In genomic region chr2:175864131-175864728, GRCh38 we compare ENCODE assay signal across 14 cellular contexts.
DNase-seq lines count a peak whose midpoint lies in the region; FAIRE-seq and TF ChIP-seq lines count a peak whose summit lies in the region.
"Had no signal": no experiment of that assay in that cellular context is flagged by ENCODE, and none has a peak within 500 bp of the region (broad histone marks: within the 10 kb centered on the region; RNA-seq: fewer than 3 reads in every experiment).

No MANE protein-coding gene starts in this region.

- H3K27me3 ChIP-seq in H1 (replicated peaks in 1 of 4; ENCODE audit: control insufficient read depth in 3 of 4, extremely low read depth in 1 of 4, insufficient read depth in 3 of 4, low read length in 3 of 4) (no peaks in the 10 kb centered on the region), neural cell (ENCODE audit: insufficient read depth, low read depth, low read length) (no peaks in the 10 kb centered on the region)

- no peak overlapping the region for H4K8ac ChIP-seq in H1 (ENCODE audit: extremely low read depth, insufficient read depth, low read length)

- CTCF ChIA-PET in Calu3 (lab: Charles Lee) = no interaction called here
- CTCF ChIA-PET in H1 (lab: Charles Lee; ENCODE audit: partially characterized antibody) = interaction anchor here (0.6 to 1.4 kb wide), 4 partner anchors 10 to 671 kb away, joined by 3 to 4 read pairs (median 3); no protein-coding TSS in a partner anchor

- no peak overlapping the region for H4K5ac ChIP-seq in H1 (ENCODE audit: insufficient read length, low read depth, low read length)

- no peaks in the 10 kb centered on the region for H3K79me2 ChIP-seq in H1 (ENCODE audit: control insufficient read depth in 1 of 2, insufficient read depth in 2 of 2, low read length in 2 of 2)
- no peaks in the 10 kb centered on the region for H3K79me2 ChIP-seq in neural cell (replicated peaks; ENCODE audit: insufficient read depth, low read length)

- H3K27me3 Mint-ChIP-seq in Calu3 (ENCODE audit: unreplicated experiment) (peaks cover 16% of the 10 kb centered on the region), HFFc6 (ENCODE audit: insufficient read depth) (peaks cover 7% of the 10 kb centered on the region)
- H3K27me3 Mint-ChIP-seq in activated CD4-positive, alpha-beta T cell treated with anti-CD3 and anti-CD28 coated beads, Interleukin-2, amount 10 ng/mL, durations not matched to agents 24 days and 14 days = peaks cover 1% of the 10 kb centered on the region

- POLR2A ChIA-PET in H1 (lab: Charles Lee; ENCODE audit: partially characterized antibody) = no interaction called here

- no peaks in the 10 kb centered on the region for H3K9me3 Mint-ChIP-seq in Calu3 (ENCODE audit: low read depth, unreplicated experiment)
- no peaks in the 10 kb centered on the region for H3K9me3 Mint-ChIP-seq in HFFc6
- H3K9me3 Mint-ChIP-seq in activated CD4-positive, alpha-beta T cell treated with anti-CD3 and anti-CD28 coated beads, Interleukin-2, amount 10 ng/mL, durations not matched to agents 24 days and 14 days = no peaks in the 10 kb centered on the region

- no peak for TF ChIP-seq EP300 in H1 (IDR thresholded peaks at IDR 0.05; ENCODE audit: borderline replicate concordance in 1 of 2, low read depth in 2 of 2, low read length in 2 of 2)
- no peak for TF ChIP-seq EP300 in neural cell (conservative IDR thresholded peaks at IDR 0.05; ENCODE audit: poor library complexity, severe bottlenecking)

- FAIRE-seq in H1 (lab: Jason Lieb, UNC) = no peak

- no peak overlapping the region for H3K56ac ChIP-seq in H1 (replicated peaks; ENCODE audit: insufficient read length, low read depth, low read length)

- H3K4me1 ChIP-seq in H1 (replicated peaks in 1 of 4; ENCODE audit: control insufficient read depth in 3 of 4, insufficient read depth in 4 of 4, low read length in 3 of 4) = no peaks in the 10 kb centered on the region

- TF ChIP-seq RAD21 in H1 (IDR thresholded peaks at IDR 0.05 in 1 of 2, conservative IDR thresholded peaks at IDR 0.05 in 1 of 2; ENCODE audit: low read depth in 2 of 2, low read length in 2 of 2) = peak in 1 of 2 experiments; percentile 23; a peak in 1 of 4 replicates
- TF ChIP-seq RAD21 in neural cell (conservative IDR thresholded peaks at IDR 0.05) = no peak

- TF ChIP-seq CTCF in Calu3 (IDR thresholded peaks at IDR 0.05; ENCODE audit: unreplicated experiment) = no peak
- TF ChIP-seq CTCF in HFFc6 (IDR thresholded peaks at IDR 0.05) = no peak
- peak in 2 of 3 experiments; percentile 23 to 28; a peak in 3 of 4 replicates for TF ChIP-seq CTCF in H1 (IDR thresholded peaks at IDR 0.05; ENCODE audit: control extremely low read depth in 1 of 3, insufficient read depth in 1 of 3, low read depth in 1 of 3, low read length in 3 of 3)
- peak; percentile 9 for TF ChIP-seq CTCF in neural cell (IDR thresholded peaks at IDR 0.05; ENCODE audit: poor library complexity, severe bottlenecking)

- H3K4ac ChIP-seq in H1 (replicated peaks; ENCODE audit: insufficient read length, low read depth, low read length) = no peak overlapping the region

- H2AFZ ChIP-seq in H1 (ENCODE audit: low read length) (no peak overlapping the region), neural cell (ENCODE audit: low read depth, low read length) (no peak overlapping the region)

- no peak overlapping the region for H3K14ac ChIP-seq in H1 (ENCODE audit: insufficient read length)

- no peak overlapping the region for H3K9ac ChIP-seq in H1 (replicated peaks in 1 of 4; ENCODE audit: extremely low read depth in 1 of 4, low read depth in 3 of 4, low read length in 3 of 4)
- H3K9ac ChIP-seq in neural cell (ENCODE audit: low read length) = no peak overlapping the region

- H3K23me2 ChIP-seq in H1 (ENCODE audit: low read depth, low read length) = no peaks in the 10 kb centered on the region

- H2BK20ac ChIP-seq in H1 (ENCODE audit: low read length) = no peak overlapping the region

- no peaks in the 10 kb centered on the region for H3K9me2 ChIP-seq in neural cell (ENCODE audit: insufficient read depth, low read length)

- peak; percentile 10 for DNase-seq in Calu3
- no peak for DNase-seq in HFFc6
- DNase-seq in H1 (ENCODE audit: low read depth in 1 of 2, low spot score in 2 of 2) = no peak
- DNase-seq in globus pallidus (ENCODE audit: low spot score) = no peak
- no peak for DNase-seq in activated CD4-positive, alpha-beta T cell treated with anti-CD3 and anti-CD28 coated beads, Interleukin-2, amount 10 ng/mL, durations not matched to agents 24 days and 14 days
- no peak for DNase-seq in A172 (ENCODE audit: low spot score)
- DNase-seq: ACHN; CD4-positive, CD25-positive, alpha-beta regulatory T cell; DMS79; NCI-H1092; NCI-H1694; NCI-H526 treated with DMSO at 0.1 percent for 48 hours; T-cell had no signal

- no peak overlapping the region for H3K23ac ChIP-seq in H1 (ENCODE audit: insufficient read length)

- no peaks in the 10 kb centered on the region for H3K36me3 ChIP-seq in H1 (ENCODE audit: control insufficient read depth in 2 of 4, insufficient read depth in 4 of 4, low read length in 3 of 4)
- no peaks in the 10 kb centered on the region for H3K36me3 ChIP-seq in neural cell (ENCODE audit: insufficient read depth, low read length)

- no peaks in the 10 kb centered on the region for H3F3A ChIP-seq in neural cell (ENCODE audit: insufficient read depth, low read length, poor library complexity, severe bottlenecking)

- H2BK5ac ChIP-seq in H1 (ENCODE audit: low read depth, low read length) = no peak overlapping the region

- H3K36me3 Mint-ChIP-seq in Calu3 (ENCODE audit: insufficient read depth, unreplicated experiment) (no peaks in the 10 kb centered on the region), HFFc6 (ENCODE audit: low read depth) (no peaks in the 10 kb centered on the region)
- no peaks in the 10 kb centered on the region for H3K36me3 Mint-ChIP-seq in activated CD4-positive, alpha-beta T cell treated with anti-CD3 and anti-CD28 coated beads, Interleukin-2, amount 10 ng/mL, durations not matched to agents 24 days and 14 days (ENCODE audit: low read depth)
- H3K36me3 Mint-ChIP-seq: CD4-positive, CD25-positive, alpha-beta regulatory T cell; T-cell had no signal

- no peak for TF ChIP-seq POLR2A in H1 (IDR thresholded peaks at IDR 0.05; ENCODE audit: control extremely low read depth in 1 of 2, low read depth in 2 of 2, low read length in 2 of 2)

- intact Hi-C loops in Calu3 (cut with micrococcal nuclease; ENCODE audit: unreplicated experiment) = no loop called here
- intact Hi-C loops in activated CD4-positive, alpha-beta T cell treated with anti-CD3 and anti-CD28 coated beads, Interleukin-2, amount 10 ng/mL, durations not matched to agents 24 days and 14 days (cut with micrococcal nuclease) = no loop called here

- no peak overlapping the region for H2AK5ac ChIP-seq in H1 (ENCODE audit: low read depth, low read length)

- H3K27ac ChIP-seq in H1 (ENCODE audit: low read depth, low read length) (no peak overlapping the region), neural cell (ENCODE audit: low read length) (no peak overlapping the region)

- H2BK12ac ChIP-seq in H1 (ENCODE audit: low read depth, low read length) = 0 out of 2 replicates have a peak overlapping the region, but pooled peaks have one; percentile 19

- no peak overlapping the region for H3K4me3 ChIP-seq in H1 (ENCODE audit: extremely low read depth in 1 of 4, insufficient read depth in 2 of 4, low read depth in 3 of 4, low read length in 4 of 4)
- H3K4me3 ChIP-seq in neural cell (ENCODE audit: low read length) = no peak overlapping the region

- H3K4me1 Mint-ChIP-seq in Calu3 (ENCODE audit: low read depth, unreplicated experiment) (no peaks in the 10 kb centered on the region), HFFc6 (ENCODE audit: low read depth) (peaks cover 4% of the 10 kb centered on the region; the same call in 1 of the 2 replicates)
- no peaks in the 10 kb centered on the region for H3K4me1 Mint-ChIP-seq in activated CD4-positive, alpha-beta T cell treated with anti-CD3 and anti-CD28 coated beads, Interleukin-2, amount 10 ng/mL, durations not matched to agents 24 days and 14 days
- H3K4me1 Mint-ChIP-seq: CD4-positive, CD25-positive, alpha-beta regulatory T cell; T-cell had no signal

- no TSS peak for BruUV-seq in Calu3 (replicated peaks; lab: Mats Ljungman, UMichigan)

- 78% methylated on average over 7 of the region's 7 CpGs; no CpG with 5 or more reads in 1 of the 2 experiments for WGBS in H1 (ENCODE audit: extremely low coverage in 1 of 2, insufficient coverage in 1 of 2, insufficient read length in 1 of 2, insufficient replicate concordance in 2 of 2, low coverage in 1 of 2, low lambda C conversion rate in 2 of 2, missing lambda C conversion rate in 1 of 2), 2 experiments

- H3K27ac Mint-ChIP-seq in Calu3 (ENCODE audit: unreplicated experiment) = no peak overlapping the region
- H3K27ac Mint-ChIP-seq in HFFc6 = no peak overlapping the region
- no peak overlapping the region for H3K27ac Mint-ChIP-seq in activated CD4-positive, alpha-beta T cell treated with anti-CD3 and anti-CD28 coated beads, Interleukin-2, amount 10 ng/mL, durations not matched to agents 24 days and 14 days
- H3K27ac Mint-ChIP-seq: CD4-positive, CD25-positive, alpha-beta regulatory T cell; T-cell had no signal

- H3K4me3 Mint-ChIP-seq in Calu3 (ENCODE audit: low read depth, unreplicated experiment) (no peak overlapping the region), HFFc6 (peak overlapping the region; percentile 54; the same call in 1 of the 2 replicates)
- H3K4me3 Mint-ChIP-seq in activated CD4-positive, alpha-beta T cell treated with anti-CD3 and anti-CD28 coated beads, Interleukin-2, amount 10 ng/mL, durations not matched to agents 24 days and 14 days = no peak overlapping the region
- H3K4me3 Mint-ChIP-seq: CD4-positive, CD25-positive, alpha-beta regulatory T cell; T-cell had no signal

- no peaks in the 10 kb centered on the region for H3K79me1 ChIP-seq in H1 (ENCODE audit: low read depth, low read length)

- no peak overlapping the region for H2BK120ac ChIP-seq in H1 (replicated peaks; ENCODE audit: low read depth, low read length)

- no peak overlapping the region for H4K91ac ChIP-seq in H1 (replicated peaks; ENCODE audit: insufficient read length, low read length)

- H3K9me3 ChIP-seq in H1 (ENCODE audit: insufficient read depth in 2 of 2, low read depth in 1 of 2, low read length in 1 of 2) (no peaks in the 10 kb centered on the region), neural cell (ENCODE audit: low read length) (no peaks in the 10 kb centered on the region)

- H3K18ac ChIP-seq in H1 (ENCODE audit: extremely low read depth, low read length) = no peak overlapping the region

- no peaks in the 10 kb centered on the region for H4K20me1 ChIP-seq in H1 (replicated peaks in 1 of 2; ENCODE audit: control insufficient read depth in 1 of 2, insufficient read depth in 2 of 2, low read length in 2 of 2)
- no peaks in the 10 kb centered on the region for H4K20me1 ChIP-seq in neural cell (ENCODE audit: insufficient read depth)

- H2BK15ac ChIP-seq in H1 (ENCODE audit: low read length) = no peak overlapping the region

- H3K4me2 ChIP-seq in H1 (ENCODE audit: insufficient read depth in 1 of 2, low read depth in 2 of 2, low read length in 2 of 2) (no peak overlapping the region), neural cell (ENCODE audit: low read length) (no peak overlapping the region)

TF ChIP-seq in H1, 55 proteins besides CTCF, POLR2A, EP300 and RAD21 (continues in another document):
- no peak for TF ChIP-seq NRF1 (IDR thresholded peaks at IDR 0.05; ENCODE audit: low read depth, low read length)

Comparison
In these comparisons a context has a peak if more than half of its experiments do, and no peak if none do; other contexts are left out.
1. CTCF ChIP-seq: peak in H1 (2 of 3) and neural cell (single experiment); none in Calu3 (single experiment) and HFFc6 (single experiment).